26 cellular contexts compared by ENCODE assay signal in the genomic region with DNA sequence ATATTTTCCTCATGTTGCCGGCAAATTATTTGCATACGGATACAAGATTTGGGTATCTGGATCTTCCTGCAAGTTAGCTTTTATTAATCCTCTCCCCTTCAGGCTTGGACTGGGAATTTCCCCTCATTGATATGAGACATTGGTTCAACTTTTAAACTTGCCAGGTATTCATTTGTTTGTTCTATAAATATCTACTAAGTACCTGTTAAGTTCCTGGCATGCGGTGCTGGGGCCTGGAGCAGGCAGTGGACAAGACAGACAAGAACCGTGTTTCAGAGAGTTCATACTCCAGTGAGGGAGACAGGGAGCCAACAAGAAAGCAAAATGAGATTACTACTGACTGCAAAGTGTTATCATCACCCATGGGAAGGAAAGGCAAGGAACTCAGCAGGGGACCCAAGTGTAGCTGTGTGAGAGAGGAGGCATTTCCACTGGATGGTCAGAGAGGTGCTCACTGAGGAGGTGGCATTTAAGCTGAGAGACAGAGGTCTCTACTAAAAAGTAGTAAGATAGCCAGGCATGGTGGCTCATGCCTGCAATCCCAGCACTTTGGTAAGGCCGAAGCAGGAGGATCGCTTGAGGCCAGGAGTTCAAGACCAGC. TPM values are rescaled to one million over a fixed set of nuclear protein-coding genes. Genes with fewer than 3 reads are reported as not detected.
DNase-seq lines count a peak whose midpoint lies in the region; ATAC-seq and TF ChIP-seq lines count a peak whose summit lies in the region.
"Had no signal": no experiment of that assay in that cellular context is flagged by ENCODE, and none has a peak within 500 bp of the region (broad histone marks: within the 10 kb centered on the region; RNA-seq: fewer than 3 reads in every experiment).

No MANE protein-coding gene starts in this region.

- H3K27me3 ChIP-seq in cardiac muscle cell (no peaks in the 10 kb centered on the region), gastroesophageal sphincter (no peaks in the 10 kb centered on the region)
- H3K27me3 ChIP-seq: ovary had no signal

- H3K9me3 ChIP-seq in cardiac muscle cell (ENCODE audit: low read depth), result no peaks in the 10 kb centered on the region
- H3K9me3 ChIP-seq in gastroesophageal sphincter, result no peaks in the 10 kb centered on the region
- H3K9me3 ChIP-seq: ovary, thoracic aorta had no signal

- no peak for TF ChIP-seq POLR2A in gastroesophageal sphincter (IDR thresholded peaks at IDR 0.05)

- H3K4me3 Mint-ChIP-seq in nephron progenitor cell (peak overlapping the region; percentile 71), type B pancreatic cell (peak overlapping the region; percentile 14)
- no peak overlapping the region for H3K4me3 Mint-ChIP-seq in activated T-cell treated with anti-CD3 and anti-CD28 coated beads, Interleukin-2, amount 50 U/mL, for 24 hours
- H3K4me3 Mint-ChIP-seq: activated B cell treated with CpG ODN at 0.5 μM for 24 hours; activated CD8-positive, alpha-beta T cell treated with anti-CD3 and anti-CD28 coated beads for 36 hours; CD8-positive, alpha-beta T cell; naive thymus-derived CD4-positive, alpha-beta T cell had no signal

- TF ChIP-seq CTCF in cardiac muscle cell (IDR thresholded peaks at IDR 0.05; ENCODE audit: low read depth, low read length) (no peak), epithelial cell of esophagus (IDR thresholded peaks at IDR 0.05; ENCODE audit: insufficient read depth, low read depth, low read length, missing control alignments) (no peak), nephron progenitor cell (IDR thresholded peaks at IDR 0.05) (no peak), type B pancreatic cell (conservative IDR thresholded peaks at IDR 0.05) (no peak), gastroesophageal sphincter (IDR thresholded peaks at IDR 0.05) (no peak)

- peak overlapping the region; percentile 18 for H3K27ac Mint-ChIP-seq in nephron progenitor cell
- peak overlapping the region; percentile 70 for H3K27ac Mint-ChIP-seq in type B pancreatic cell
- H3K27ac Mint-ChIP-seq in activated T-cell treated with anti-CD3 and anti-CD28 coated beads, Interleukin-2, amount 50 U/mL, for 24 hours, result no peak overlapping the region
- H3K27ac Mint-ChIP-seq: activated B cell treated with CpG ODN at 0.5 μM for 24 hours; activated CD8-positive, alpha-beta T cell treated with anti-CD3 and anti-CD28 coated beads for 36 hours; CD8-positive, alpha-beta T cell; naive thymus-derived CD4-positive, alpha-beta T cell had no signal

- DNase-seq in cardiac muscle cell (ENCODE audit: low read depth in 1 of 2, low spot score in 1 of 2) (peak in 1 of 2 donors; percentile 67), left cardiac atrium (no peak), epithelial cell of esophagus (ENCODE audit: low read depth) (peak; percentile 23), nephron progenitor cell (no peak), type B pancreatic cell (ENCODE audit: extremely low spot score, unreplicated experiment) (no peak), left colon (no peak)
- no peak for DNase-seq in activated T-cell treated with anti-CD3 and anti-CD28 coated beads, Interleukin-2, amount 50 U/mL, for 24 hours
- DNase-seq: activated B cell treated with CpG ODN at 0.5 μM for 24 hours; activated CD8-positive, alpha-beta T cell treated with anti-CD3 and anti-CD28 coated beads for 36 hours; activated gamma-delta T cell treated with Interleukin-2 at 50 U/mL for 16 hours; activated T-cell treated with anti-CD3 and anti-CD28 coated beads for 4 hours; AML-193; CD8-positive, alpha-beta T cell; DMS53; erythroblast; foreskin melanocyte; Karpas-422; mesendoderm; naive thymus-derived CD4-positive, alpha-beta T cell; NCI-H1930; NCI-H226; NCI-H774 had no signal

- H3K27ac ChIP-seq in cardiac muscle cell (peak overlapping the region; percentile 96), gastroesophageal sphincter (no peak overlapping the region)
- H3K27ac ChIP-seq: 22Rv1, ovary, thoracic aorta had no signal

- H3K36me3 ChIP-seq in cardiac muscle cell (no peaks in the 10 kb centered on the region), gastroesophageal sphincter (no peaks in the 10 kb centered on the region)
- H3K36me3 ChIP-seq: ovary, thoracic aorta had no signal

- no peak for TF ChIP-seq EP300 in gastroesophageal sphincter (IDR thresholded peaks at IDR 0.05)

- H3K4me3 ChIP-seq in cardiac muscle cell, result no peak overlapping the region
- no peak overlapping the region for H3K4me3 ChIP-seq in epithelial cell of esophagus (ENCODE audit: low read length)
- no peak overlapping the region for H3K4me3 ChIP-seq in gastroesophageal sphincter
- H3K4me3 ChIP-seq: ovary had no signal

- H3K9me3 Mint-ChIP-seq in nephron progenitor cell, result no peaks in the 10 kb centered on the region
- no peaks in the 10 kb centered on the region for H3K9me3 Mint-ChIP-seq in type B pancreatic cell
- no peaks in the 10 kb centered on the region for H3K9me3 Mint-ChIP-seq in activated T-cell treated with anti-CD3 and anti-CD28 coated beads, Interleukin-2, amount 50 U/mL, for 24 hours
- H3K9me3 Mint-ChIP-seq: activated B cell treated with CpG ODN at 0.5 μM for 24 hours; activated CD8-positive, alpha-beta T cell treated with anti-CD3 and anti-CD28 coated beads for 36 hours; CD8-positive, alpha-beta T cell; naive thymus-derived CD4-positive, alpha-beta T cell had no signal

- H3K36me3 Mint-ChIP-seq in nephron progenitor cell (ENCODE audit: low read depth) (no peaks in the 10 kb centered on the region), type B pancreatic cell (peaks cover 7% of the 10 kb centered on the region)
- H3K36me3 Mint-ChIP-seq in activated T-cell treated with anti-CD3 and anti-CD28 coated beads, Interleukin-2, amount 50 U/mL, for 24 hours (ENCODE audit: low read depth), result no peaks in the 10 kb centered on the region
- H3K36me3 Mint-ChIP-seq: CD8-positive, alpha-beta T cell; naive thymus-derived CD4-positive, alpha-beta T cell had no signal

- WGBS in gastroesophageal sphincter (ENCODE audit: low coverage in 1 of 2), 2 donors, result 61 to 69% methylated on average over 3 to 6 of the region's 6 CpGs

- H3K4me1 ChIP-seq in cardiac muscle cell (ENCODE audit: low read depth) (peaks cover 46% of the 10 kb centered on the region), gastroesophageal sphincter (peaks cover 0 to 46% (median 2%) of the 10 kb centered on the region in 3 donors)

- peaks cover 9% of the 10 kb centered on the region for H3K27me3 Mint-ChIP-seq in nephron progenitor cell (ENCODE audit: low read depth, poor library complexity)
- H3K27me3 Mint-ChIP-seq in type B pancreatic cell, result no peaks in the 10 kb centered on the region
- H3K27me3 Mint-ChIP-seq in activated T-cell treated with anti-CD3 and anti-CD28 coated beads, Interleukin-2, amount 50 U/mL, for 24 hours, result peaks cover 21% of the 10 kb centered on the region

- ATAC-seq in left cardiac atrium (no peak), left colon (no peak), gastroesophageal sphincter (no peak)
- ATAC-seq: activated CD8-positive, alpha-beta T cell treated with anti-CD3 and anti-CD28 coated beads for 36 hours; CD8-positive, alpha-beta T cell; naive thymus-derived CD4-positive, alpha-beta T cell had no signal

- H3K4me1 Mint-ChIP-seq in nephron progenitor cell (peaks cover 66% of the 10 kb centered on the region), type B pancreatic cell (ENCODE audit: unreplicated experiment) (peaks cover 35% of the 10 kb centered on the region)
- no peaks in the 10 kb centered on the region for H3K4me1 Mint-ChIP-seq in activated T-cell treated with anti-CD3 and anti-CD28 coated beads, Interleukin-2, amount 50 U/mL, for 24 hours (ENCODE audit: low read depth)
- H3K4me1 Mint-ChIP-seq: activated B cell treated with CpG ODN at 0.5 μM for 24 hours had no signal

- intact Hi-C loops in left cardiac atrium (cut with DNase I) (no loop called here), left colon (cut with DNase I, micrococcal nuclease) (no loop called here)

RNA-seq across cellular contexts. Expression of gene FHAD1, which starts 39.1 kb away (rescaled TPM):
- total RNA-seq in cardiac muscle cell (0.53 and 0.74 TPM in 2 replicates), left cardiac atrium (under 1 TPM in 1 of 2 donors, not detected in 1; 0.47 TPM), type B pancreatic cell (ENCODE audit: low replicate concordance) (0.93 and 3.8 TPM in 2 replicates), left colon (1 to 10 TPM; 1.2 to 1.3 TPM), gastroesophageal sphincter (1 to 10 TPM in 1 of 4 donors, not detected in 3; 1.1 TPM)
- 0.24 and 3.5 TPM in 2 replicates for polyA plus RNA-seq in cardiac muscle cell
- total RNA-seq: activated B cell treated with CpG ODN at 0.5 μM for 24 hours; CD8-positive, alpha-beta T cell had no signal
- polyA plus RNA-seq: naive thymus-derived CD4-positive, alpha-beta T cell had no signal

RNA-seq across cellular contexts. Expression of gene TMEM51, which starts 54.4 kb away (rescaled TPM):
- total RNA-seq in cardiac muscle cell (32.7 and 40.9 TPM in 2 replicates), left cardiac atrium (1 to 10 TPM; 4.2 to 4.3 TPM), type B pancreatic cell (ENCODE audit: low replicate concordance) (12.5 and 28.8 TPM in 2 replicates), left colon (10 to 100 TPM; 23.4 to 27.4 TPM), gastroesophageal sphincter (10 to 100 TPM; 12.6 to 34.7 (median 17.7) TPM)
- 21.3 and 23.8 TPM in 2 replicates for polyA plus RNA-seq in cardiac muscle cell
- total RNA-seq: activated B cell treated with CpG ODN at 0.5 μM for 24 hours; activated CD8-positive, alpha-beta T cell treated with anti-CD3 and anti-CD28 coated beads for 36 hours; CD8-positive, alpha-beta T cell had no signal
- polyA plus RNA-seq: naive thymus-derived CD4-positive, alpha-beta T cell had no signal
